In the genomic region with DNA sequence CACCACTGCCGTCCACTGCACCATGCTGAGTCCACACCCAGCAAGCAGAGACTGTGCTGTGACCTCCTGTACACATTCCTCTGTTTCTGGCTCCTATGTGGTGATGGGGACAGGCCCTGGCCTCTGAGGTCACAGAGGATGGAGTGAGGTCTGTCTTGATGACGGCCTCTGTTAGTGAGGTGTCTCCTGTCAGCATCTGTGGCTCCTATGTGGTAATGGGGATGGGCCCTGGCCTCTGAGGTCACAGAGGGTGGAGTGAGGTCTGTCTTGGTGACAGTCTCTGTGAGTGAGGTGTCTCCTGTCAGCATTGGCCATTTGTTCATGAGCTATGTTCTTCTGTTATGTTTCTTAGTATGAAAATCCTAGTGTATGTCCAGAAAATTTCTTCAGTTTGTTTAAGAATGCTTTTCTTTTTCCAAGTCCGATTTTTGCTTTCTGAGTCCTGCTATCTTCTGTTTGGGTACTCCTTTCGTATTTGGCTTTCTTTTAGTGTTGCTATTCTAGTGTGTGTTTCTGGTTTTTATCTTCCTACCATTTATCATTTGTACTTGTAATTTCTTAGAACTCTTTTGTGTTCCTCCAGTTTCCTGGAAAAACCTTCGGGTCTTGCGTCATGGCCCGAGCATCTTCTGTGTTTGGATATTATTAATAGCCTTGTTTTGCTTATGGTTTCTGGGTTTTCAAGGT, we compare ENCODE assay signal across 13 cellular contexts. TPM values are rescaled to one million over a fixed set of nuclear protein-coding genes. Genes with fewer than 3 reads are reported as not detected.
DNase-seq lines count a peak whose midpoint lies in the region; ATAC-seq, FAIRE-seq and TF ChIP-seq lines count a peak whose summit lies in the region.
"Had no signal": no experiment of that assay in that cellular context is flagged by ENCODE, and none has a peak within 500 bp of the region (broad histone marks: within the 10 kb centered on the region; RNA-seq: fewer than 3 reads in every experiment).

No MANE protein-coding gene starts in this region.

- FAIRE-seq in pancreas (lab: Jason Lieb, UNC): peak; percentile 32

- no peaks in the 10 kb centered on the region for H3K4me1 ChIP-seq in pancreas
- H3K4me1 ChIP-seq in Karpas-422 (ENCODE audit: low read length): no peaks in the 10 kb centered on the region
- no peaks in the 10 kb centered on the region for H3K4me1 ChIP-seq in Caco-2

- peaks cover 88% of the 10 kb centered on the region for H3K79me2 ChIP-seq in Karpas-422 (ENCODE audit: low read length)

- DNase-seq in HUDEP-2 (lab: John Stamatoyannopoulos, UW; ENCODE audit: unreplicated experiment in 76 of 76) (peak in 71 of 76 experiments; percentile 15 to 86 (median 57)), T-cell (no peak), fibroblast of mammary gland (ENCODE audit: low read depth) (peak; percentile 50), pancreas (peak in 1 of 6 donors; percentile 33), posterior cingulate gyrus (no peak), Karpas-422 (no peak), Caco-2 (no peak)
- DNase-seq: COR-L47, hypothalamus, KBM-7, midbrain had no signal

- H3K27ac ChIP-seq in pancreas (no peak overlapping the region), Karpas-422 (ENCODE audit: low read length) (no peak overlapping the region)

- no peak overlapping the region for H3K4me3 ChIP-seq in fibroblast of mammary gland (ENCODE audit: control insufficient read depth, low read depth, low read length)
- H3K4me3 ChIP-seq in pancreas: no peak overlapping the region
- no peak overlapping the region for H3K4me3 ChIP-seq in Karpas-422 (ENCODE audit: low read length)
- H3K4me3 ChIP-seq in Caco-2 (ENCODE audit: low read depth, low read length): no peak overlapping the region
- H3K4me3 ChIP-seq: skin epidermis had no signal

- H3K27me3 ChIP-seq in pancreas: no peaks in the 10 kb centered on the region
- no peaks in the 10 kb centered on the region for H3K27me3 ChIP-seq in Karpas-422 (ENCODE audit: low read length)
- no peaks in the 10 kb centered on the region for H3K27me3 ChIP-seq in Caco-2 (replicated peaks; ENCODE audit: control insufficient read depth, insufficient read depth, low read length)

- peaks cover 42 to 59% (median 52%) of the 10 kb centered on the region in 3 donors for H3K4me1 Mint-ChIP-seq in T-cell
- H3K4me1 Mint-ChIP-seq in Caco-2 (ENCODE audit: low read depth, unreplicated experiment): no peaks in the 10 kb centered on the region

- peaks cover 26% of the 10 kb centered on the region; the same call in 1 of the 2 replicates for H4K20me1 ChIP-seq in Karpas-422 (ENCODE audit: insufficient read depth, low read depth, low read length)

- H3K36me3 ChIP-seq in pancreas (peaks cover 0 to 12% (median 0%) of the 10 kb centered on the region in 3 donors), Karpas-422 (ENCODE audit: insufficient read depth, low read length) (no peaks in the 10 kb centered on the region), Caco-2 (ENCODE audit: control insufficient read depth, insufficient read depth, low read length) (peaks cover 3% of the 10 kb centered on the region)

- peak; percentile 39 to 78 (median 56) for ATAC-seq in T-cell (replicated peaks in 1 of 4)
- ATAC-seq in pancreas: peak in 2 of 4 donors; percentile 22 to 36
- ATAC-seq in HG02852 (IDR thresholded peaks at IDR 0.05; ENCODE audit: unreplicated experiment): no peak

- peak overlapping the region; percentile 73 to 87 for H3K27ac Mint-ChIP-seq in T-cell
- no peak overlapping the region for H3K27ac Mint-ChIP-seq in Caco-2 (ENCODE audit: unreplicated experiment)

- H3K9me3 ChIP-seq in pancreas (no peaks in the 10 kb centered on the region), Karpas-422 (ENCODE audit: low read length) (no peaks in the 10 kb centered on the region), Caco-2 (no peaks in the 10 kb centered on the region)

- H3K4me3 Mint-ChIP-seq in T-cell (peak overlapping the region in 2 of 3 donors; percentile 2 to 32), Caco-2 (ENCODE audit: unreplicated experiment) (no peak overlapping the region)

- no peak overlapping the region for H3K9ac ChIP-seq in Karpas-422 (ENCODE audit: low read length)

- peaks cover 26% of the 10 kb centered on the region for H3K36me3 Mint-ChIP-seq in T-cell
- H3K36me3 Mint-ChIP-seq in Caco-2 (ENCODE audit: insufficient read depth, unreplicated experiment): peaks cover 8% of the 10 kb centered on the region

- CTCF ChIA-PET in T-cell (lab: Charles Lee): no interaction called here
- CTCF ChIA-PET in Caco-2 (lab: Charles Lee): no interaction called here

- no peak overlapping the region for H3K4me2 ChIP-seq in Karpas-422 (ENCODE audit: low read depth, low read length, poor library complexity, severe bottlenecking)

- no peaks in the 10 kb centered on the region for H3K9me2 ChIP-seq in Karpas-422 (replicated peaks; ENCODE audit: insufficient read depth, low read length)

- WGBS in pancreas, 2 donors: 67 to 72% methylated on average over 7 of the region's 7 CpGs

- H2AFZ ChIP-seq in Karpas-422 (ENCODE audit: low read length): no peak overlapping the region

- no peaks in the 10 kb centered on the region for H3K9me3 Mint-ChIP-seq in T-cell
- H3K9me3 Mint-ChIP-seq in Caco-2 (ENCODE audit: unreplicated experiment): no peaks in the 10 kb centered on the region

- TF ChIP-seq CTCF in fibroblast of mammary gland (conservative IDR thresholded peaks at IDR 0.05; ENCODE audit: control insufficient read depth, insufficient read depth, low read depth, low read length) (no peak), pancreas (IDR thresholded peaks at IDR 0.05) (no peak), Caco-2 (IDR thresholded peaks at IDR 0.05; ENCODE audit: insufficient read depth in 1 of 2, low read depth in 1 of 2, low read length in 1 of 2, severe bottlenecking in 1 of 2, unreplicated experiment in 1 of 2) (no peak)

- H3K27me3 Mint-ChIP-seq in T-cell (no peaks in the 10 kb centered on the region), Caco-2 (ENCODE audit: insufficient read depth, unreplicated experiment) (no peaks in the 10 kb centered on the region)

- intact Hi-C loops in pancreas (cut with DNase I): no loop called here
- intact Hi-C loops in posterior cingulate gyrus (cut with DNase I): no loop called here
- intact Hi-C loops in Caco-2 (cut with micrococcal nuclease; ENCODE audit: unreplicated experiment): no loop called here

- no TSS peak for BruUV-seq in Caco-2 (replicated peaks; lab: Mats Ljungman, UMichigan)

- POLR2A ChIA-PET in T-cell (lab: Charles Lee): no interaction called here
- POLR2A ChIA-PET in Caco-2 (lab: Charles Lee): no interaction called here

RNA-seq across cellular contexts. Expression of a gene that starts 13.4 kb away (rescaled TPM):
- total RNA-seq in T-cell (10 to 100 TPM; 20.1 to 35.6 (median 30.7) TPM), pancreas (10 to 100 TPM; 12.3 to 21.5 (median 14.7) TPM), Caco-2 (2022) (29.1 and 30.3 TPM in 2 replicates)
- polyA plus RNA-seq in pancreas: 10 to 100 TPM; 12.7 to 18.4 TPM
- 15.3 and 27.1 TPM in 2 replicates for total RNA-seq in Karpas-422 (2014; rRNA removed; shearing (Covaris generic); ENCODE audit: low replicate concordance)

RNA-seq across cellular contexts. Expression of a gene that starts 13.5 kb away (rescaled TPM):
- total RNA-seq in T-cell (10 to 100 TPM; 10.8 to 35.1 (median 33.5) TPM), pancreas (1 to 10 TPM; 4.8 to 9.9 (median 8.5) TPM), Caco-2 (2022) (25.3 and 27.1 TPM in 2 replicates)
- 10 to 100 TPM; 12.4 to 14.8 TPM for polyA plus RNA-seq in pancreas
- total RNA-seq in Karpas-422 (2014; rRNA removed; shearing (Covaris generic); ENCODE audit: low replicate concordance): 25.3 and 40.0 TPM in 2 replicates

Comparison
In these comparisons a context has a peak if more than half of its experiments do, and no peak if none do; other contexts are left out.
1. DNase-seq: peak in HUDEP-2 (71 of 76) and fibroblast of mammary gland (single experiment); none in T-cell (0 of 34), posterior cingulate gyrus (0 of 10), Karpas-422 (single experiment) and Caco-2 (0 of 2).